ENCODE assay signal across 10 cellular contexts in genomic region chrY:19503092-19503449, GRCh38.
DNase-seq lines count a peak whose midpoint lies in the region; ATAC-seq, FAIRE-seq and TF ChIP-seq lines count a peak whose summit lies in the region.
"Had no signal": no experiment of that assay in that cellular context is flagged by ENCODE, and none has a peak within 500 bp of the region (broad histone marks: within the 10 kb centered on the region; RNA-seq: fewer than 3 reads in every experiment).

No MANE protein-coding gene starts in this region.

- in situ Hi-C loops in transverse colon (cut with MboI; ENCODE audit: low pct_ligation_motif_present in 1 of 4, low pct_unique_long_range_greater_than_20kb in 1 of 4, low sequenced_read_pairs in 3 of 4), result loop anchor here in 1 of 4 donors (25.0 kb wide), 1 partner anchor 134 kb away; no protein-coding TSS in a partner anchor

- no peak for TF ChIP-seq CTCF in lower lobe of right lung (IDR thresholded peaks at IDR 0.05)
- TF ChIP-seq CTCF in transverse colon (IDR thresholded peaks at IDR 0.05), result peak in 3 of 5 experiments; percentile 7 to 9 (median 7)

- H3K4me1 Mint-ChIP-seq in activated T-cell treated with anti-CD3 and anti-CD28 coated beads, Interleukin-2, amount 50 U/mL, for 72 hours (ENCODE audit: low read depth), result no peaks in the 10 kb centered on the region

- peak overlapping the region in 1 of 2 donors; percentile 91 for H3K4me3 Mint-ChIP-seq in activated T-cell treated with anti-CD3 and anti-CD28 coated beads, Interleukin-2, amount 50 U/mL, for 72 hours

- H3K27me3 ChIP-seq in lower lobe of right lung (ENCODE audit: low read depth), result no peaks in the 10 kb centered on the region
- no peaks in the 10 kb centered on the region for H3K27me3 ChIP-seq in transverse colon

- TF ChIP-seq EP300 in transverse colon (IDR thresholded peaks at IDR 0.05; ENCODE audit: low read depth), result no peak

- no peak for FAIRE-seq in urothelium cell line (lab: Jason Lieb, UNC)

- H3K27ac Mint-ChIP-seq in activated T-cell treated with anti-CD3 and anti-CD28 coated beads, Interleukin-2, amount 50 U/mL, for 72 hours, result peak overlapping the region; percentile 86

- H3K9me3 ChIP-seq in lower lobe of right lung, result no peaks in the 10 kb centered on the region
- no peaks in the 10 kb centered on the region for H3K9me3 ChIP-seq in transverse colon

- H3K4me1 ChIP-seq in lower lobe of right lung (no peaks in the 10 kb centered on the region), transverse colon (no peaks in the 10 kb centered on the region)

- peak in 1 of 2 donors; percentile 28 for DNase-seq in activated T-cell treated with anti-CD3 and anti-CD28 coated beads, Interleukin-2, amount 50 U/mL, for 72 hours
- DNase-seq in activated T-cell treated with anti-CD3 and anti-CD28 coated beads, Interleukin-2, amount 50 U/mL, for 1 hour, result no peak
- DNase-seq in activated effector memory CD4-positive, alpha-beta T cell treated with anti-CD3 and anti-CD28 coated beads, Interleukin-2, amount 50 U/mL, for 16 hours, result peak; percentile 71
- DNase-seq in lower lobe of right lung (no peak), transverse colon (no peak), kidney tubule cell (ENCODE audit: low spot score) (no peak), urothelium cell line (ENCODE audit: low spot score) (no peak)
- DNase-seq: dermis blood vessel endothelial cell, left ventricle myocardium superior had no signal

- no peak for TF ChIP-seq POLR2A in transverse colon (IDR thresholded peaks at IDR 0.05)

- peak overlapping the region; percentile 31 for H3K4me3 ChIP-seq in lower lobe of right lung
- H3K4me3 ChIP-seq in transverse colon, result peak overlapping the region in 1 of 4 donors; percentile 32

- no peaks in the 10 kb centered on the region for H3K27me3 Mint-ChIP-seq in activated T-cell treated with anti-CD3 and anti-CD28 coated beads, Interleukin-2, amount 50 U/mL, for 72 hours (ENCODE audit: low read depth)

- peak in 1 of 2 donors; percentile 66 for ATAC-seq in activated T-cell treated with anti-CD3 and anti-CD28 coated beads, Interleukin-2, amount 50 U/mL, for 72 hours (replicated peaks in 1 of 2)
- ATAC-seq in lower lobe of right lung (no peak), GM21381 (IDR thresholded peaks at IDR 0.05; ENCODE audit: unreplicated experiment) (no peak)
- ATAC-seq: left ventricle myocardium superior had no signal

- H3K36me3 ChIP-seq in lower lobe of right lung, result no peaks in the 10 kb centered on the region
- no peaks in the 10 kb centered on the region for H3K36me3 ChIP-seq in transverse colon

- no CpG with 5 or more reads among the region's 15 CpGs for WGBS in transverse colon (ENCODE audit: low coverage in 1 of 2), 2 donors

- intact Hi-C loops in lower lobe of right lung (cut with DNase I), result no loop called here
- intact Hi-C loops in transverse colon (cut with DNase I; ENCODE audit: low total_unique reads), result no loop called here

- H3K27ac ChIP-seq in lower lobe of right lung (no peak overlapping the region), transverse colon (no peak overlapping the region)

- H3K36me3 Mint-ChIP-seq in activated T-cell treated with anti-CD3 and anti-CD28 coated beads, Interleukin-2, amount 50 U/mL, for 72 hours (ENCODE audit: insufficient read depth in 2 of 2), result peaks cover 0 to 2% of the 10 kb centered on the region in 2 donors

- H3K9me3 Mint-ChIP-seq in activated T-cell treated with anti-CD3 and anti-CD28 coated beads, Interleukin-2, amount 50 U/mL, for 72 hours, result no peaks in the 10 kb centered on the region
